In the genomic region with DNA sequence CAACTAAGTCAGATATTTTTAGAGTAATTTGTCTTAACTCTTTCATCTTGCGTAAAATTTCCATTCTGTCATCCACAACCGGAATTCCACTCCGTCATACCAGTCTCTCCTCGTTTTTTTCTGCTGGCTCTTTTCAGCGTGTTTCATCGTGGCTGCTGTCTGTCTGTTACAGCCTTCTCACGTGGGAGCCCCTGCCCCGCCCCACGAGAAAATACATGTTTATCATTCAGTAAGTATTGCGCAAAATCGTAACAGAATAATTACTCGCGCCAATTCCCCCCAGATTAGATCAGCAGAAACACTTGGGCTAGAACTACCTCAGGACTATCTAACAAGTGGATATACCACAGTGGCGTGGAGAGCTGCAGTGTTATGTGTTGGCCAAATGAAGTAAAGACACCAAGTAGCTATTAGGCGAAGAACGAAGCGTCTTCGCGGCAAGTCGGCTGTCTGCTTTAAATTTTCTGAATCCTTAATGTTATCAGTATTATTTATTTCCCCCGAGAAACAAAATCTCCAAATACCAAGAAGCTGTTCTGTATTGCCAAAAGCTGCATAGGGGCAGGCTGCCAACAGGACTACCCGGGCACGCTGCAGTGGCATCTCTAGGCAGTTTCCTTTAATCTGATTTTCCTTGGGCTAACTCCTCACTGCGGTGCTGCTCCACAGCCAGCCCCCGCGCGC, we compare ENCODE assay signal across 8 cellular contexts. TPM values are rescaled to one million over a fixed set of nuclear protein-coding genes. Genes with fewer than 3 reads are reported as not detected.
DNase-seq lines count a peak whose midpoint lies in the region; ATAC-seq and TF ChIP-seq lines count a peak whose summit lies in the region.

No MANE protein-coding gene starts in this region.

- H3K36me3 ChIP-seq in PC-3 (ENCODE audit: low read depth, low read length), result peaks cover 3% of the 10 kb centered on the region; the same call in 1 of the 2 replicates

- H3K27me3 ChIP-seq in PC-3 (ENCODE audit: low read length), result no peaks in the 10 kb centered on the region

- H3K27ac ChIP-seq in PC-3 (ENCODE audit: low read length), result peak overlapping the region; percentile 13; the same call in 1 of the 2 replicates

- POLR2A ChIA-PET in PC-3 (lab: Charles Lee; ENCODE audit: unreplicated experiment), result interaction anchor here (0.5 to 1.0 kb wide), 4 partner anchors 41 to 698 kb away, joined by 3 to 5 read pairs (median 4); no protein-coding TSS in a partner anchor

- intact Hi-C loops in PC-3 (cut with micrococcal nuclease), result loop anchor here (1.0 kb wide), 1 partner anchor 59 kb away; no protein-coding TSS in a partner anchor

- peaks cover 15% of the 10 kb centered on the region; the same call in 1 of the 2 replicates for H4K20me1 ChIP-seq in PC-3 (ENCODE audit: low read length)

- no peaks in the 10 kb centered on the region for H3K9me3 ChIP-seq in PC-3 (ENCODE audit: low read length)

- H3K79me2 ChIP-seq in PC-3 (ENCODE audit: low read length), result peaks cover 43% of the 10 kb centered on the region

- peaks cover 28% of the 10 kb centered on the region for H3K4me1 ChIP-seq in PC-3 (ENCODE audit: insufficient read depth, low read length)

- peak overlapping the region; percentile 56 for H2AFZ ChIP-seq in PC-3 (ENCODE audit: low read length)

- CTCF ChIA-PET in PC-3 (lab: Charles Lee), result no interaction called here

- DNase-seq in DMS153 treated with DMSO at 0.1 percent for 48 hours (lab: John Stamatoyannopoulos, UW; ENCODE audit: unreplicated experiment) (peak; percentile 44), DMS153 (lab: John Stamatoyannopoulos, UW) (no peak), PC-3 (peak; percentile 17), glomerular visceral epithelial cell (ENCODE audit: extremely low spot score) (peak; percentile 42), pons (ENCODE audit: low spot score) (peak; percentile 59), NCI-H1048 (lab: John Stamatoyannopoulos, UW) (no peak)
- DNase-seq in activated naive CD4-positive, alpha-beta T cell treated with anti-CD3 and anti-CD28 coated beads, Interleukin-2, amount 50 U/mL, for 16 hours, result peak; percentile 58

- peaks cover 6% of the 10 kb centered on the region for H3F3A ChIP-seq in PC-3 (ENCODE audit: low read length, unreplicated experiment)

- peak overlapping the region; percentile 92 for H3K4me3 ChIP-seq in PC-3 (ENCODE audit: low read length)

- ATAC-seq in HG03025 (IDR thresholded peaks at IDR 0.05; ENCODE audit: low FRiP score, unreplicated experiment) (peak; percentile 17), PC-3 (peak; percentile 10)

- H3K9me2 ChIP-seq in PC-3 (replicated peaks; ENCODE audit: low read length), result no peaks in the 10 kb centered on the region

- H3K4me2 ChIP-seq in PC-3 (ENCODE audit: low read length), result peak overlapping the region; percentile 97

- TF ChIP-seq CTCF in PC-3 (conservative IDR thresholded peaks at IDR 0.05; ENCODE audit: low read depth, low read length), result no peak

- BruUV-seq in PC-3 (replicated peaks; lab: Mats Ljungman, UMichigan), result TSS peak; percentile 74

- peak overlapping the region; percentile 96 for H3K9ac ChIP-seq in PC-3 (ENCODE audit: low read length)

RNA-seq across cellular contexts. Expression of a gene that starts 0.6 kb away (rescaled TPM):
- 35.1 and 38.4 TPM in 2 replicates for total RNA-seq in PC-3 (2014; rRNA removed)

Comparison
In these comparisons a context has a peak if more than half of its experiments do, and no peak if none do; other contexts are left out.
1. DNase-seq: peak in DMS153 treated with DMSO at 0.1 percent for 48 hours (single experiment), PC-3 (single experiment), activated naive CD4-positive, alpha-beta T cell treated with anti-CD3 and anti-CD28 coated beads, Interleukin-2, amount 50 U/mL, for 16 hours (single experiment), glomerular visceral epithelial cell (single experiment) and pons (single experiment); none in DMS153 (single experiment) and NCI-H1048 (single experiment).